Comparison of ENCODE assay signal across 23 cellular contexts in genomic region chr6:142950291-142950690, GRCh38. TPM values are rescaled to one million over a fixed set of nuclear protein-coding genes. Genes with fewer than 3 reads are reported as not detected.
DNase-seq lines count a peak whose midpoint lies in the region; ATAC-seq and TF ChIP-seq lines count a peak whose summit lies in the region.
"Had no signal": no experiment of that assay in that cellular context is flagged by ENCODE, and none has a peak within 500 bp of the region (broad histone marks: within the 10 kb centered on the region; RNA-seq: fewer than 3 reads in every experiment).

No MANE protein-coding gene starts in this region.

- H3K4me1 ChIP-seq in CD4-positive, CD25-positive, alpha-beta regulatory T cell (ENCODE audit: control insufficient read depth, insufficient read depth, low read length, poor library complexity, severe bottlenecking), result peaks cover 10% of the 10 kb centered on the region
- peaks cover 4% of the 10 kb centered on the region for H3K4me1 ChIP-seq in mesendoderm (ENCODE audit: control insufficient read depth, low read depth, low read length)
- H3K4me1 ChIP-seq: Peyer's patch had no signal

- intact Hi-C loops in left ventricle myocardium superior (cut with micrococcal nuclease), result loop anchor here (10.0 kb wide), 1 partner anchor 75 kb away; no protein-coding TSS in a partner anchor

- no peaks in the 10 kb centered on the region for H3K27me3 Mint-ChIP-seq in CD4-positive, CD25-positive, alpha-beta regulatory T cell
- peaks cover 6% of the 10 kb centered on the region for H3K27me3 Mint-ChIP-seq in progenitor cell of endocrine pancreas

- peak overlapping the region in 2 of 3 donors; percentile 21 to 70 for H3K27ac Mint-ChIP-seq in CD4-positive, CD25-positive, alpha-beta regulatory T cell
- H3K27ac Mint-ChIP-seq in progenitor cell of endocrine pancreas, result no peak overlapping the region
- H3K27ac Mint-ChIP-seq: HFFc6 had no signal

- WGBS in mesendoderm (ENCODE audit: extremely low coverage, insufficient coverage, low lambda C conversion rate), result no CpG with 5 or more reads among the region's 1 CpG

- no peak overlapping the region for H2AK5ac ChIP-seq in mesendoderm (ENCODE audit: low read length)

- H3K36me3 ChIP-seq in CD4-positive, CD25-positive, alpha-beta regulatory T cell (ENCODE audit: control insufficient read depth, insufficient read depth, low read length), result no peaks in the 10 kb centered on the region
- H3K36me3 ChIP-seq in mesendoderm (ENCODE audit: control insufficient read depth, insufficient read depth, low read length), result no peaks in the 10 kb centered on the region
- H3K36me3 ChIP-seq: BLaER1 treated with 17β-estradiol and CSF1 and Interleukin-3, amounts not matched to agents 10 nM and 100 nM; MG63; Peyer's patch had no signal

- no peak overlapping the region for H3K4ac ChIP-seq in mesendoderm (ENCODE audit: low read depth, low read length)

- no peaks in the 10 kb centered on the region for H3K9me3 Mint-ChIP-seq in CD4-positive, CD25-positive, alpha-beta regulatory T cell
- no peaks in the 10 kb centered on the region for H3K9me3 Mint-ChIP-seq in progenitor cell of endocrine pancreas (ENCODE audit: low read depth)
- H3K9me3 Mint-ChIP-seq: HFFc6 had no signal

- no peak overlapping the region for H2BK120ac ChIP-seq in mesendoderm (ENCODE audit: low read depth, low read length)

- H3K79me2 ChIP-seq in mesendoderm (ENCODE audit: control insufficient read depth, insufficient read depth, low read length), result no peaks in the 10 kb centered on the region

- H3K18ac ChIP-seq in mesendoderm (ENCODE audit: low read length), result no peak overlapping the region

- no peaks in the 10 kb centered on the region for H3K79me1 ChIP-seq in mesendoderm (ENCODE audit: low read length)

- no peaks in the 10 kb centered on the region for H3K9me3 ChIP-seq in CD4-positive, CD25-positive, alpha-beta regulatory T cell (ENCODE audit: control insufficient read depth in 2 of 2, low read length in 2 of 2)
- H3K9me3 ChIP-seq: A549; BLaER1 treated with 17β-estradiol and CSF1 and Interleukin-3, amounts not matched to agents 10 nM and 100 nM; MG63 had no signal

- H3K4me1 Mint-ChIP-seq in CD4-positive, CD25-positive, alpha-beta regulatory T cell, result peaks cover 16 to 24% (median 18%) of the 10 kb centered on the region in 4 donors
- H3K4me1 Mint-ChIP-seq in progenitor cell of endocrine pancreas (ENCODE audit: low read depth), result peaks cover 25% of the 10 kb centered on the region

- H4K5ac ChIP-seq in mesendoderm (ENCODE audit: low read length), result no peak overlapping the region

- no peak for ATAC-seq in CD4-positive, CD25-positive, alpha-beta regulatory T cell (ENCODE audit: low read depth in 2 of 2)
- ATAC-seq in left ventricle myocardium superior (no peak), GM19324 (IDR thresholded peaks at IDR 0.05; ENCODE audit: low FRiP score, unreplicated experiment) (no peak)
- ATAC-seq: A549, Right ventricle myocardium inferior had no signal

- no peak overlapping the region for H2BK5ac ChIP-seq in mesendoderm (ENCODE audit: low read length)

- H3K9ac ChIP-seq in mesendoderm (ENCODE audit: low read length), result no peak overlapping the region
- H3K9ac ChIP-seq: BLaER1 treated with 17β-estradiol and CSF1 and Interleukin-3, amounts not matched to agents 10 nM and 100 nM had no signal

- H3K27ac ChIP-seq in CD4-positive, CD25-positive, alpha-beta regulatory T cell (ENCODE audit: insufficient read depth, low read length, poor library complexity, severe bottlenecking), result no peak overlapping the region
- no peak overlapping the region for H3K27ac ChIP-seq in mesendoderm (ENCODE audit: low read depth, low read length)
- H3K27ac ChIP-seq: A549; BLaER1 treated with 17β-estradiol and CSF1 and Interleukin-3, amounts not matched to agents 10 nM and 100 nM; Peyer's patch had no signal

- H3K27me3 ChIP-seq in CD4-positive, CD25-positive, alpha-beta regulatory T cell (ENCODE audit: control insufficient read depth, insufficient read depth, low read length), result no peaks in the 10 kb centered on the region
- no peaks in the 10 kb centered on the region for H3K27me3 ChIP-seq in mesendoderm (ENCODE audit: insufficient read depth, low read length, poor library complexity)
- H3K27me3 ChIP-seq: BLaER1 treated with 17β-estradiol and CSF1 and Interleukin-3, amounts not matched to agents 10 nM and 100 nM; MG63; Peyer's patch had no signal

- peak overlapping the region in 1 of 4 donors; percentile 5 for H3K4me3 Mint-ChIP-seq in CD4-positive, CD25-positive, alpha-beta regulatory T cell
- no peak overlapping the region for H3K4me3 Mint-ChIP-seq in progenitor cell of endocrine pancreas (ENCODE audit: low read depth)
- H3K4me3 Mint-ChIP-seq: HFFc6 had no signal

- no peaks in the 10 kb centered on the region for H3K36me3 Mint-ChIP-seq in CD4-positive, CD25-positive, alpha-beta regulatory T cell
- H3K36me3 Mint-ChIP-seq in progenitor cell of endocrine pancreas (ENCODE audit: insufficient read depth), result no peaks in the 10 kb centered on the region

- no peak overlapping the region for H3K4me2 ChIP-seq in mesendoderm (ENCODE audit: low read length)
- H3K4me2 ChIP-seq: A549; BLaER1 treated with 17β-estradiol and CSF1 and Interleukin-3, amounts not matched to agents 10 nM and 100 nM had no signal

- no peak for TF ChIP-seq CTCF in progenitor cell of endocrine pancreas (IDR thresholded peaks at IDR 0.05; ENCODE audit: unreplicated experiment)

- H2BK15ac ChIP-seq in mesendoderm (replicated peaks; ENCODE audit: low read depth), result no peak overlapping the region

- no peak overlapping the region for H4K8ac ChIP-seq in mesendoderm (ENCODE audit: low read depth, low read length)

- H3K23ac ChIP-seq in mesendoderm (ENCODE audit: low read length), result no peak overlapping the region

- no peak overlapping the region for H3K56ac ChIP-seq in mesendoderm (ENCODE audit: low read length)

- no peak overlapping the region for H3K4me3 ChIP-seq in CD4-positive, CD25-positive, alpha-beta regulatory T cell (ENCODE audit: low read depth, low read length)
- H3K4me3 ChIP-seq in mesendoderm (ENCODE audit: low read length), result no peak overlapping the region
- H3K4me3 ChIP-seq: A549; BLaER1 treated with 17β-estradiol and CSF1 and Interleukin-3, amounts not matched to agents 10 nM and 100 nM; MG63; Peyer's patch had no signal

- DNase-seq in CD4-positive, CD25-positive, alpha-beta regulatory T cell, result no peak
- DNase-seq in ELF-1 (ENCODE audit: low read depth, low spot score) (peak; percentile 34), amniotic epithelial cell (ENCODE audit: low read depth) (peak; percentile 10), mesendoderm (peak; percentile 91), retina (no peak), progenitor cell of endocrine pancreas (ENCODE audit: low spot score, unreplicated experiment) (no peak), left ventricle myocardium superior (no peak)
- DNase-seq: COR-L47; DMS 273 treated with DMSO at 0.1 percent for 48 hours; GDM1; H7; HFFc6; MG63; NCI-H1092; NCI-H146; NCI-H2081; NCI-H2171 treated with DMSO at 0.1 percent for 48 hours; NK-92 treated with Interleukin-12 subunit alpha and Interleukin-12 subunit beta, amount 100 ng/mL, for 24 hours; Peyer's patch had no signal

RNA-seq across cellular contexts. Expression of gene HIVEP2, which starts 5.3 kb away (rescaled TPM):
- 76.7 TPM for total RNA-seq in CD4-positive, CD25-positive, alpha-beta regulatory T cell
- 10 to 100 TPM in 3 of 4 donors, 1 to 10 TPM in 1; 9.7 to 12.5 (median 11.8) TPM for polyA plus RNA-seq in CD4-positive, CD25-positive, alpha-beta regulatory T cell
- polyA plus RNA-seq in mesendoderm (2013, experiment 1 of 2), result 2.2 TPM
- polyA plus RNA-seq in mesendoderm (2013, experiment 2 of 2), result 2.3 TPM
- total RNA-seq in progenitor cell of endocrine pancreas, result 9.7 and 11.8 TPM in 2 replicates
- total RNA-seq in left ventricle myocardium superior, result 14.4 TPM

Comparison
In these comparisons a context has a peak if more than half of its experiments do, and no peak if none do; other contexts are left out.
1. DNase-seq: peak in ELF-1 (single experiment), amniotic epithelial cell (single experiment) and mesendoderm (single experiment); none in CD4-positive, CD25-positive, alpha-beta regulatory T cell (0 of 3), retina (single experiment), progenitor cell of endocrine pancreas (single experiment) and left ventricle myocardium superior (single experiment).